In genomic region chr11:17230867-17231851, GRCh38 we compare ENCODE assay signal across 8 cellular contexts. TPM values are rescaled to one million over a fixed set of nuclear protein-coding genes. Genes with fewer than 3 reads are reported as not detected.
DNase-seq lines count a peak whose midpoint lies in the region; ATAC-seq and TF ChIP-seq lines count a peak whose summit lies in the region.

No MANE protein-coding gene starts in this region.

- no peaks in the 10 kb centered on the region for H3K9me3 ChIP-seq in DND-41 (ENCODE audit: insufficient read depth, low read length, severe bottlenecking)
- no peaks in the 10 kb centered on the region for H3K9me3 ChIP-seq in osteoblast (ENCODE audit: low read depth, low read length)
- no peaks in the 10 kb centered on the region for H3K9me3 ChIP-seq in vagina

- peaks cover 25% of the 10 kb centered on the region for H3K4me1 Mint-ChIP-seq in activated naive CD4-positive, alpha-beta T cell treated with anti-CD3 and anti-CD28 coated beads, Interleukin-2, amount 10 ng/mL, durations not matched to agents 7 days and 5 days

- no peaks in the 10 kb centered on the region for H3K27me3 ChIP-seq in DND-41 (ENCODE audit: insufficient read depth, low read length, poor library complexity)
- no peaks in the 10 kb centered on the region for H3K27me3 ChIP-seq in dorsolateral prefrontal cortex
- no peaks in the 10 kb centered on the region for H3K27me3 ChIP-seq in osteoblast (ENCODE audit: insufficient read depth, low read length)
- no peaks in the 10 kb centered on the region for H3K27me3 ChIP-seq in vagina

- H2AFZ ChIP-seq in DND-41 (ENCODE audit: low read depth, low read length) (no peak overlapping the region), osteoblast (ENCODE audit: low read length) (no peak overlapping the region)

- H3K27me3 Mint-ChIP-seq in activated naive CD4-positive, alpha-beta T cell treated with anti-CD3 and anti-CD28 coated beads, Interleukin-2, amount 10 ng/mL, durations not matched to agents 7 days and 5 days = peaks cover 37% of the 10 kb centered on the region

- TF ChIP-seq CTCF in DND-41 (IDR thresholded peaks at IDR 0.05; ENCODE audit: borderline replicate concordance, extremely low read depth, low read length, poor library complexity, severe bottlenecking) = no peak
- no peak for TF ChIP-seq CTCF in dorsolateral prefrontal cortex (IDR thresholded peaks at IDR 0.05 in 54 of 56, conservative IDR thresholded peaks at IDR 0.05 in 2 of 56; ENCODE audit: low read depth in 1 of 56, partially characterized antibody in 56 of 56)
- TF ChIP-seq CTCF in osteoblast (IDR thresholded peaks at IDR 0.05; ENCODE audit: extremely low read depth, low read depth, low read length) = no peak
- no peak for TF ChIP-seq CTCF in GM10248 (IDR thresholded peaks at IDR 0.05; ENCODE audit: control extremely low read depth, extremely low read depth, low read depth, missing control alignments)
- no peak for TF ChIP-seq CTCF in vagina (IDR thresholded peaks at IDR 0.05)

- no peak overlapping the region for H3K4me3 ChIP-seq in DND-41 (ENCODE audit: low read depth in 1 of 2, low read length in 2 of 2)
- H3K4me3 ChIP-seq in dorsolateral prefrontal cortex = no peak overlapping the region
- H3K4me3 ChIP-seq in osteoblast (ENCODE audit: insufficient read depth, low read length) = no peak overlapping the region
- H3K4me3 ChIP-seq in vagina = no peak overlapping the region

- TF ChIP-seq POLR2A in vagina (IDR thresholded peaks at IDR 0.05) = no peak

- H3K4me1 ChIP-seq in DND-41 (ENCODE audit: insufficient read depth, low read length) = peaks cover 24% of the 10 kb centered on the region
- no peaks in the 10 kb centered on the region for H3K4me1 ChIP-seq in osteoblast (ENCODE audit: insufficient read depth, low read length)
- H3K4me1 ChIP-seq in vagina = no peaks in the 10 kb centered on the region

- POLR2A ChIA-PET in GM10248 (lab: Yijun Ruan, JAX) = no interaction called here

- ATAC-seq in DND-41 (ENCODE audit: insufficient read depth, low read depth) = peak; percentile 95
- ATAC-seq in GM21423 (IDR thresholded peaks at IDR 0.05; ENCODE audit: unreplicated experiment) = peak; percentile 92
- peak; percentile 90 for ATAC-seq in HG03520 (IDR thresholded peaks at IDR 0.05; ENCODE audit: unreplicated experiment)

- no peaks in the 10 kb centered on the region for H4K20me1 ChIP-seq in DND-41 (ENCODE audit: insufficient read depth, low read length)
- H4K20me1 ChIP-seq in osteoblast (ENCODE audit: insufficient read depth, low read length) = no peaks in the 10 kb centered on the region

- H3K79me2 ChIP-seq in DND-41 (ENCODE audit: insufficient read depth, low read length) (no peaks in the 10 kb centered on the region), osteoblast (ENCODE audit: insufficient read depth, low read length) (no peaks in the 10 kb centered on the region)

- no peak overlapping the region for H3K4me3 Mint-ChIP-seq in activated naive CD4-positive, alpha-beta T cell treated with anti-CD3 and anti-CD28 coated beads, Interleukin-2, amount 10 ng/mL, durations not matched to agents 7 days and 5 days

- H3K27ac ChIP-seq in DND-41 (ENCODE audit: low read length) = peak overlapping the region; percentile 65
- no peak overlapping the region for H3K27ac ChIP-seq in dorsolateral prefrontal cortex
- H3K27ac ChIP-seq in osteoblast (ENCODE audit: low read depth, low read length) = no peak overlapping the region
- no peak overlapping the region for H3K27ac ChIP-seq in vagina

- H3K9me3 Mint-ChIP-seq in activated naive CD4-positive, alpha-beta T cell treated with anti-CD3 and anti-CD28 coated beads, Interleukin-2, amount 10 ng/mL, durations not matched to agents 7 days and 5 days = no peaks in the 10 kb centered on the region

- no peak overlapping the region for H3K9ac ChIP-seq in DND-41 (ENCODE audit: low read depth, low read length)

- no peaks in the 10 kb centered on the region for H3K36me3 Mint-ChIP-seq in activated naive CD4-positive, alpha-beta T cell treated with anti-CD3 and anti-CD28 coated beads, Interleukin-2, amount 10 ng/mL, durations not matched to agents 7 days and 5 days

- peak; percentile 73 for DNase-seq in DND-41
- peak; percentile 61 for DNase-seq in activated naive CD4-positive, alpha-beta T cell treated with anti-CD3 and anti-CD28 coated beads, Interleukin-2, amount 10 ng/mL, durations not matched to agents 7 days and 5 days
- no peak for DNase-seq in dorsolateral prefrontal cortex
- no peak for DNase-seq in osteoblast (ENCODE audit: insufficient read length, low spot score, missing footprints)
- no peak for DNase-seq in GM10248 (ENCODE audit: extremely low spot score)
- DNase-seq in vagina (ENCODE audit: extremely low spot score in 2 of 2) = no peak

- H3K27ac Mint-ChIP-seq in activated naive CD4-positive, alpha-beta T cell treated with anti-CD3 and anti-CD28 coated beads, Interleukin-2, amount 10 ng/mL, durations not matched to agents 7 days and 5 days = peak overlapping the region; percentile 34

- H3K4me2 ChIP-seq in DND-41 (ENCODE audit: insufficient read depth, low read length) = peak overlapping the region; percentile 47; the same call in 1 of the 2 replicates
- H3K4me2 ChIP-seq in osteoblast (ENCODE audit: insufficient read depth, low read length) = no peak overlapping the region

- intact Hi-C loops in dorsolateral prefrontal cortex (cut with DNase I) (loop anchor here (5.0 to 10.0 kb wide), 2 partner anchors 271 to 274 kb away; no protein-coding TSS in a partner anchor), vagina (cut with DNase I) (no loop called here)

- H3K36me3 ChIP-seq in DND-41 (ENCODE audit: insufficient read depth, low read length) = no peaks in the 10 kb centered on the region
- no peaks in the 10 kb centered on the region for H3K36me3 ChIP-seq in osteoblast (ENCODE audit: insufficient read depth, low read length)
- no peaks in the 10 kb centered on the region for H3K36me3 ChIP-seq in vagina

- CTCF ChIA-PET in activated naive CD4-positive, alpha-beta T cell treated with anti-CD3 and anti-CD28 coated beads, Interleukin-2, amount 10 ng/mL, durations not matched to agents 7 days and 5 days (lab: Charles Lee) = interaction anchor here (1.0 to 2.6 kb wide), 12 partner anchors 13 to 297 kb away, joined by 3 to 26 read pairs (median 4); no protein-coding TSS in a partner anchor
- CTCF ChIA-PET in GM10248 (lab: Yijun Ruan, JAX) = interaction anchor here (0.8 to 3.2 kb wide), 18 partner anchors 10 to 446 kb away, joined by 3 to 22 read pairs (median 8); partner anchors contain the start of gene PIK3C2A

RNA-seq across cellular contexts. Expression of gene PIK3C2A, which starts 23.4 kb away (rescaled TPM):
- total RNA-seq in dorsolateral prefrontal cortex (100 to 1,000 TPM in 2 of 120 experiments, 10 to 100 TPM in 118; 48.9 to 110 (median 68.0) TPM), osteoblast (72.5 and 73.1 TPM in 2 replicates), vagina (52.1 TPM)

RNA-seq across cellular contexts. Expression of gene NUCB2, which starts 45.4 kb away (rescaled TPM):
- total RNA-seq in dorsolateral prefrontal cortex (10 to 100 TPM; 29.3 to 67.4 (median 44.9) TPM), osteoblast (109 and 114 TPM in 2 replicates), vagina (41.0 TPM)

Comparison
In these comparisons a context has a peak if more than half of its experiments do, and no peak if none do; other contexts are left out.
1. DNase-seq: peak in DND-41 (single experiment) and activated naive CD4-positive, alpha-beta T cell treated with anti-CD3 and anti-CD28 coated beads, Interleukin-2, amount 10 ng/mL, durations not matched to agents 7 days and 5 days (single experiment); none in dorsolateral prefrontal cortex (0 of 10), osteoblast (single experiment), GM10248 (single experiment) and vagina (0 of 2).
2. Peak in every context shown above with its lines, with median percentiles within 50 percentile points of each other: ATAC-seq.